ENCODE assay signal across 11 cellular contexts in genomic region chr2:44075536-44075935, GRCh38.
DNase-seq lines count a peak whose midpoint lies in the region; ATAC-seq lines count a peak whose summit lies in the region.
"Had no signal": no experiment of that assay in that cellular context is flagged by ENCODE, and none has a peak within 500 bp of the region (broad histone marks: within the 10 kb centered on the region; RNA-seq: fewer than 3 reads in every experiment).

No MANE protein-coding gene starts in this region.

- ATAC-seq in sciatic nerve (peak; percentile 79), GM21381 (IDR thresholded peaks at IDR 0.05; ENCODE audit: unreplicated experiment) (no peak), GM18498 (IDR thresholded peaks at IDR 0.05; ENCODE audit: unreplicated experiment) (no peak)
- ATAC-seq: activated CD8-positive, alpha-beta T cell treated with anti-CD3 and anti-CD28 coated beads for 36 hours; Panc1 had no signal

- intact Hi-C loops in sciatic nerve (cut with DNase I), result no loop called here

- DNase-seq in H4 (ENCODE audit: low spot score) (peak; percentile 69), NCI-H2227 treated with DMSO at 0.1 percent for 48 hours (lab: John Stamatoyannopoulos, UW) (peak; percentile 77), fibroblast of the conjunctiva (ENCODE audit: low read depth) (peak; percentile 59), sciatic nerve (ENCODE audit: low spot score) (no peak), DMS114 treated with DMSO at 0.1 percent for 48 hours (lab: John Stamatoyannopoulos, UW; ENCODE audit: unreplicated experiment) (no peak), NCI-H1092 (lab: John Stamatoyannopoulos, UW) (no peak)
- DNase-seq: activated CD8-positive, alpha-beta T cell treated with anti-CD3 and anti-CD28 coated beads for 36 hours; stimulated activated CD8-positive, alpha-beta memory T cell treated with anti-CD3 and anti-CD28 coated beads, Interleukin-4, amount 100 ng/mL, for 48 hours had no signal

Comparison
In these comparisons a context has a peak if more than half of its experiments do, and no peak if none do; other contexts are left out.
1. DNase-seq: peak in H4 (single experiment), NCI-H2227 treated with DMSO at 0.1 percent for 48 hours (single experiment) and fibroblast of the conjunctiva (single experiment); none in sciatic nerve (single experiment), DMS114 treated with DMSO at 0.1 percent for 48 hours (single experiment) and NCI-H1092 (single experiment).